In genomic region chr9:27539479-27540441, GRCh38 we compare ENCODE assay signal across 10 cellular contexts. TPM values are rescaled to one million over a fixed set of nuclear protein-coding genes. Genes with fewer than 3 reads are reported as not detected.
DNase-seq lines count a peak whose midpoint lies in the region; ATAC-seq, FAIRE-seq and TF ChIP-seq lines count a peak whose summit lies in the region.
"Had no signal": no experiment of that assay in that cellular context is flagged by ENCODE, and none has a peak within 500 bp of the region (broad histone marks: within the 10 kb centered on the region; RNA-seq: fewer than 3 reads in every experiment).

No MANE protein-coding gene starts in this region.

- H3K27ac ChIP-seq in cingulate gyrus (ENCODE audit: low read depth, low read length): peak overlapping the region; percentile 63
- H3K27ac ChIP-seq: SJSA1 had no signal

- DNase-seq in GM03348 (ENCODE audit: low spot score): peak; percentile 49
- no peak for DNase-seq in omental fat pad (ENCODE audit: low spot score)
- DNase-seq in activated T-cell treated with anti-CD3 and anti-CD28 coated beads, Interleukin-2, amount 50 U/mL, for 1 hour: no peak
- no peak for DNase-seq in D721Med (ENCODE audit: insufficient read length, low spot score)
- DNase-seq in iPS-NIHi7 (ENCODE audit: extremely low spot score): no peak
- no peak for DNase-seq in activated effector memory CD4-positive, alpha-beta T cell treated with Interleukin-2 at 50 U/mL for 16 hours

- ATAC-seq in HG03095 (IDR thresholded peaks at IDR 0.05; ENCODE audit: unreplicated experiment) (peak; percentile 45), omental fat pad (ENCODE audit: low FRiP score) (peak; percentile 80)

- no peak for TF ChIP-seq CTCF in omental fat pad (IDR thresholded peaks at IDR 0.05)
- no peak for TF ChIP-seq CTCF in D721Med (IDR thresholded peaks at IDR 0.05; ENCODE audit: insufficient read depth, missing control alignments)

- no peak for FAIRE-seq in D721Med (lab: Jason Lieb, UNC)

RNA-seq across cellular contexts. Expression of gene MOB3B, which starts 10.1 kb away (rescaled TPM):
- 10 to 100 TPM in 1 of 4 donors, 1 to 10 TPM in 3; 7.9 to 11.5 (median 9.4) TPM for total RNA-seq in omental fat pad
- total RNA-seq: SJSA1 had no signal

RNA-seq across cellular contexts. Expression of gene IFNK, which starts 15.7 kb away (rescaled TPM):
- not detected for total RNA-seq in omental fat pad
- total RNA-seq: epithelial cell of proximal tubule, SJSA1 had no signal

RNA-seq across cellular contexts. Expression of gene C9orf72, which starts 33.5 kb away (rescaled TPM):
- 10 to 100 TPM; 28.6 to 48.6 (median 31.2) TPM for total RNA-seq in omental fat pad
